In the genomic region with DNA sequence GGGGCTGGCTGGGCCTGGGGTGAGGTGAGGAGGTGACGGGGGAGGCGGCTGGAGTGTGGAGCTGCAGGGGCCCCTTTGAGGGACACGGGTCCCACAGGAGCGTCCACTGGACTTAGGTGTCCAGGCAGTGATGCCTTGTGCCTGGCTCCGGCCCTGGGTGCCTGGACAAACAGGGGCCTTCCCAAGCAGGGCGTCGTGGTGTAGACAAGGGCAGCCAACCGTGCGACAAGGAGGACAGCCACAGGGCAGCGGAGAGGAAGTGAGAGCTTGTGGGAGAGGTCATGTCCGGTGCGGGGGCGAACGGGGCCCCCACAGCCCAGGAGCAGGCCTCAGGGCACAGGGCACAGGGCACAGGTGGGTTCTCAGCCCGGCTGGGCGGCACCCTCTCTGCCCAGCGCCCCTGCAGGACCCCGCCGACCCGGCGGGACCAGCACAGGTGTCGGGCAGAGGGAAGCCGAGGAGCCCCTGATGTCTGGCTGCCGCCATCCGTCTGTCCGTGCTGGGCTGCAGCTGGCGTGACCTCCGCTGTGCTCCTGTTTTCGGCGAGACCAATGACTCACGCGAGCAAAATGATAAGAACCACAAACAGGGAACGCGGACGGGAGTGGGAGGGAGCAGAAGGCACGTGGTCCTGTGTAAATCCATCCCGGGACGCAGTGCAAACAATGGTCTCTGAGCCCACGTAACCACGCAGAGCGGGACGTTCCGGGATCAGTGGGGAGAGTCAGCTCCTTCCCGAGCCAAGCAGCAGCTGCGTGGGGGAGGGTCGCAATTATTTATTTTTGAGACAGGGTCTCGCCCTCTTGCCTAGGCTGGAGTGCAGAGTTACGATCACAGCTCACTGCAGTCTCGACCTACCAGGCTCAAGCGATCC, we compare ENCODE assay signal across 9 cellular contexts. TPM values are rescaled to one million over a fixed set of nuclear protein-coding genes. Genes with fewer than 3 reads are reported as not detected.
DNase-seq lines count a peak whose midpoint lies in the region; ATAC-seq and TF ChIP-seq lines count a peak whose summit lies in the region.
"Had no signal": no experiment of that assay in that cellular context is flagged by ENCODE, and none has a peak within 500 bp of the region (broad histone marks: within the 10 kb centered on the region; RNA-seq: fewer than 3 reads in every experiment).

No MANE protein-coding gene starts in this region.

- DNase-seq in GM12864 (ENCODE audit: low read depth) (no peak), HCT116 (ENCODE audit: low read depth, low spot score) (no peak), NOMO-1 treated with dmso at 0.1 percent for 144 hours (lab: John Stamatoyannopoulos, UW; ENCODE audit: unreplicated experiment) (peak; percentile 19), spleen (peak; percentile 89), NCI-H510A (lab: John Stamatoyannopoulos, UW) (no peak)
- DNase-seq in activated CD8-positive, alpha-beta T cell treated with anti-CD3 and anti-CD28 coated beads for 36 hours: no peak

- H3K27ac ChIP-seq in HCT116 (ENCODE audit: low read depth, low read length) (peak overlapping the region; percentile 22; the same call in 1 of the 2 replicates), gastroesophageal sphincter (no peak overlapping the region), spleen (peak overlapping the region in 1 of 8 donors; percentile 42)
- H3K27ac ChIP-seq: parathyroid adenoma had no signal

- RAD21 ChIA-PET in HCT116 (lab: Charles Lee; ENCODE audit: low non-redundant PET in 1 of 2, low total read pairs in 2 of 2, uncharacterized antibody in 2 of 2, unreplicated experiment in 2 of 2): no interaction called here

- TF ChIP-seq POLR2A in HCT116 (IDR thresholded peaks at IDR 0.05; ENCODE audit: borderline replicate concordance, extremely low read depth, insufficient read depth, insufficient read length): no peak
- TF ChIP-seq POLR2A in gastroesophageal sphincter (IDR thresholded peaks at IDR 0.05): no peak
- no peak for TF ChIP-seq POLR2A in spleen (IDR thresholded peaks at IDR 0.05)

- CTCF ChIA-PET in HCT116 (lab: Charles Lee): no interaction called here
- CTCF ChIA-PET in activated CD8-positive, alpha-beta T cell treated with anti-CD3 and anti-CD28 coated beads for 36 hours (lab: Charles Lee): interaction anchor here (0.9 kb wide), 1 partner anchor 11 kb away, joined by 3 read pairs; no protein-coding TSS in a partner anchor

- 5% methylated on average over 14 of the region's 50 CpGs; no CpG with 5 or more reads in 1 of the 2 donors for WGBS in gastroesophageal sphincter (ENCODE audit: low coverage in 1 of 2), 2 donors
- WGBS in spleen, 5 donors: 43 to 55% (median 49%) methylated on average over 25 to 50 of the region's 50 CpGs

- no TSS peak for BruUV-seq in HCT116 (replicated peaks; lab: Mats Ljungman, UMichigan)

- H3K4me1 ChIP-seq in HCT116 (ENCODE audit: control insufficient read depth in 1 of 2, insufficient read depth in 2 of 2, low read length in 2 of 2) (peaks cover 13 to 18% of the 10 kb centered on the region in 2 experiments), gastroesophageal sphincter (peaks cover 0 to 16% (median 5%) of the 10 kb centered on the region in 3 donors), spleen (peaks cover 0 to 42% (median 27%) of the 10 kb centered on the region in 6 donors)
- H3K4me1 ChIP-seq: parathyroid adenoma had no signal

- peak overlapping the region; percentile 36 for H3K4me2 ChIP-seq in HCT116 (ENCODE audit: low read length)

- TF ChIP-seq EP300 in gastroesophageal sphincter (IDR thresholded peaks at IDR 0.05): no peak

- no peak for TF ChIP-seq RAD21 in HCT116 (IDR thresholded peaks at IDR 0.05; ENCODE audit: low read depth)

- no peaks in the 10 kb centered on the region for H3K27me3 Mint-ChIP-seq in activated CD8-positive, alpha-beta T cell treated with anti-CD3 and anti-CD28 coated beads for 36 hours

- peak overlapping the region; percentile 22 for H2AFZ ChIP-seq in HCT116 (ENCODE audit: low read depth, low read length, poor library complexity, severe bottlenecking)
- H2AFZ ChIP-seq: parathyroid adenoma had no signal

- no peaks in the 10 kb centered on the region for H3K36me3 ChIP-seq in HCT116 (ENCODE audit: control insufficient read depth in 1 of 2, insufficient read depth in 2 of 2, low read length in 2 of 2)
- no peaks in the 10 kb centered on the region for H3K36me3 ChIP-seq in gastroesophageal sphincter
- H3K36me3 ChIP-seq in spleen: no peaks in the 10 kb centered on the region

- TF ChIP-seq CTCF in GM12864 (IDR thresholded peaks at IDR 0.05; ENCODE audit: low read depth, low read length, missing control alignments) (no peak), HCT116 (IDR thresholded peaks at IDR 0.05 in 2 of 3, conservative IDR thresholded peaks at IDR 0.05 in 1 of 3; ENCODE audit: borderline replicate concordance in 1 of 3, insufficient read depth in 1 of 3, low read depth in 2 of 3, low read length in 2 of 3) (no peak), gastroesophageal sphincter (IDR thresholded peaks at IDR 0.05) (no peak), spleen (IDR thresholded peaks at IDR 0.05 in 8 of 11, conservative IDR thresholded peaks at IDR 0.05 in 3 of 11) (no peak)
- TF ChIP-seq CTCF in activated CD8-positive, alpha-beta T cell treated with anti-CD3 and anti-CD28 coated beads for 36 hours (IDR thresholded peaks at IDR 0.05): no peak

- no peaks in the 10 kb centered on the region for H3K9me2 ChIP-seq in HCT116 (ENCODE audit: insufficient read depth)

- no peaks in the 10 kb centered on the region for H4K20me1 ChIP-seq in HCT116 (ENCODE audit: insufficient read depth)

- H3K27me3 ChIP-seq in HCT116 (ENCODE audit: insufficient read depth, low read length) (no peaks in the 10 kb centered on the region), gastroesophageal sphincter (no peaks in the 10 kb centered on the region), spleen (replicated peaks in 1 of 7) (peaks cover 0 to 10% (median 0%) of the 10 kb centered on the region in 7 donors)

- H3K79me2 ChIP-seq in HCT116 (ENCODE audit: insufficient read depth, low read length): no peaks in the 10 kb centered on the region
- H3K79me2 ChIP-seq: parathyroid adenoma had no signal

- H3K4me3 Mint-ChIP-seq in activated CD8-positive, alpha-beta T cell treated with anti-CD3 and anti-CD28 coated beads for 36 hours: no peak overlapping the region

- H3K9ac ChIP-seq in HCT116 (ENCODE audit: low read length): no peak overlapping the region
- H3K9ac ChIP-seq: parathyroid adenoma had no signal

- H3K9me3 ChIP-seq in HCT116 (ENCODE audit: control insufficient read depth in 1 of 2, insufficient read depth in 1 of 2, low read depth in 1 of 2, low read length in 2 of 2) (no peaks in the 10 kb centered on the region), gastroesophageal sphincter (no peaks in the 10 kb centered on the region), spleen (no peaks in the 10 kb centered on the region)

- H3K4me1 Mint-ChIP-seq in activated CD8-positive, alpha-beta T cell treated with anti-CD3 and anti-CD28 coated beads for 36 hours (ENCODE audit: low read depth): no peaks in the 10 kb centered on the region

- H3K9me3 Mint-ChIP-seq in activated CD8-positive, alpha-beta T cell treated with anti-CD3 and anti-CD28 coated beads for 36 hours: no peaks in the 10 kb centered on the region

- H3K36me3 Mint-ChIP-seq in activated CD8-positive, alpha-beta T cell treated with anti-CD3 and anti-CD28 coated beads for 36 hours (ENCODE audit: low read depth): no peaks in the 10 kb centered on the region

- no peak overlapping the region for H3K27ac Mint-ChIP-seq in activated CD8-positive, alpha-beta T cell treated with anti-CD3 and anti-CD28 coated beads for 36 hours

- POLR2A ChIA-PET in HCT116 (lab: Charles Lee): no interaction called here
- POLR2A ChIA-PET in activated CD8-positive, alpha-beta T cell treated with anti-CD3 and anti-CD28 coated beads for 36 hours (lab: Charles Lee): no interaction called here

- intact Hi-C loops in HCT116 (cut with micrococcal nuclease): no loop called here
- intact Hi-C loops in spleen (cut with DNase I; ENCODE audit: low total_unique reads): no loop called here
- intact Hi-C loops in activated CD8-positive, alpha-beta T cell treated with anti-CD3 and anti-CD28 coated beads for 36 hours (cut with micrococcal nuclease): no loop called here

- ATAC-seq in HCT116 (peak; percentile 59), gastroesophageal sphincter (peak; percentile 85), HG03139 (IDR thresholded peaks at IDR 0.05; ENCODE audit: unreplicated experiment) (no peak)
- no peak for ATAC-seq in activated CD8-positive, alpha-beta T cell treated with anti-CD3 and anti-CD28 coated beads for 36 hours

- H3K4me3 ChIP-seq in GM12864 (ENCODE audit: low read depth, low read length) (peak overlapping the region; percentile 44), HCT116 (replicated peaks in 1 of 2; ENCODE audit: low read depth in 1 of 2, low read length in 2 of 2) (no peak overlapping the region), gastroesophageal sphincter (peak overlapping the region in 1 of 2 donors; percentile 22), spleen (peak overlapping the region in 3 of 8 donors; percentile 5 to 54 (median 12))

TF ChIP-seq in HCT116, 20 proteins besides CTCF, POLR2A, EP300 and RAD21 (continues in another document):
- TF ChIP-seq, protein P1, sequence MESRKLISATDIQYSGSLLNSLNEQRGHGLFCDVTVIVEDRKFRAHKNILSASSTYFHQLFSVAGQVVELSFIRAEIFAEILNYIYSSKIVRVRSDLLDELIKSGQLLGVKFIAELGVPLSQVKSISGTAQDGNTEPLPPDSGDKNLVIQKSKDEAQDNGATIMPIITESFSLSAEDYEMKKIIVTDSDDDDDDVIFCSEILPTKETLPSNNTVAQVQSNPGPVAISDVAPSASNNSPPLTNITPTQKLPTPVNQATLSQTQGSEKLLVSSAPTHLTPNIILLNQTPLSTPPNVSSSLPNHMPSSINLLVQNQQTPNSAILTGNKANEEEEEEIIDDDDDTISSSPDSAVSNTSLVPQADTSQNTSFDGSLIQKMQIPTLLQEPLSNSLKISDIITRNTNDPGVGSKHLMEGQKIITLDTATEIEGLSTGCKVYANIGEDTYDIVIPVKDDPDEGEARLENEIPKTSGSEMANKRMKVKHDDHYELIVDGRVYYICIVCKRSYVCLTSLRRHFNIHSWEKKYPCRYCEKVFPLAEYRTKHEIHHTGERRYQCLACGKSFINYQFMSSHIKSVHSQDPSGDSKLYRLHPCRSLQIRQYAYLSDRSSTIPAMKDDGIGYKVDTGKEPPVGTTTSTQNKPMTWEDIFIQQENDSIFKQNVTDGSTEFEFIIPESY (IDR thresholded peaks at IDR 0.05; ENCODE audit: extremely low read depth, insufficient replicate concordance, low read length): no peak
- no peak for TF ChIP-seq ELF1 (IDR thresholded peaks at IDR 0.05; ENCODE audit: borderline replicate concordance, low read depth)
- no peak for TF ChIP-seq POLR2AphosphoS5 (IDR thresholded peaks at IDR 0.05; ENCODE audit: low read depth, low read length)
- TF ChIP-seq SP1 (IDR thresholded peaks at IDR 0.05; ENCODE audit: low read depth): no peak
- no peak for TF ChIP-seq CBX3 (IDR thresholded peaks at IDR 0.05; ENCODE audit: low read depth)
- no peak for TF ChIP-seq EZH2phosphoT487 (IDR thresholded peaks at IDR 0.05; ENCODE audit: borderline replicate concordance)

RNA-seq across cellular contexts. Expression of a gene that starts 49.1 kb away (rescaled TPM):
- 16.0 TPM for total RNA-seq in HCT116 (2021; ENCODE audit: unreplicated experiment)
- 14.2 and 14.3 TPM in 2 replicates for polyA plus RNA-seq in HCT116 (2012)
- 10 to 100 TPM; 36.9 to 70.9 (median 55.3) TPM for total RNA-seq in gastroesophageal sphincter
- 10 to 100 TPM; 13.3 to 45.2 (median 23.1) TPM for total RNA-seq in spleen
- polyA plus RNA-seq in spleen: 10 to 100 TPM in 1 of 3 donors, 1 to 10 TPM in 2; 7.3 to 22.1 (median 9.0) TPM
- under 1 TPM; 0.20 to 0.38 TPM for total RNA-seq in activated CD8-positive, alpha-beta T cell treated with anti-CD3 and anti-CD28 coated beads for 36 hours

Comparison
In these comparisons a context has a peak if more than half of its experiments do, and no peak if none do; other contexts are left out.
1. DNase-seq: peak in NOMO-1 treated with dmso at 0.1 percent for 144 hours (single experiment) and spleen (single experiment); none in GM12864 (single experiment), HCT116 (single experiment), activated CD8-positive, alpha-beta T cell treated with anti-CD3 and anti-CD28 coated beads for 36 hours (single experiment) and NCI-H510A (single experiment).
2. ATAC-seq: peak in HCT116 (single experiment) and gastroesophageal sphincter (single experiment); none in activated CD8-positive, alpha-beta T cell treated with anti-CD3 and anti-CD28 coated beads for 36 hours (single experiment) and HG03139 (single experiment).
3. RNA of a gene that starts 49.1 kb away (total RNA-seq): 36.9 to 70.9 TPM in gastroesophageal sphincter, 13.3 to 45.2 TPM in spleen and 16.0 TPM in HCT116 (single experiment); 0.20 to 0.38 TPM in activated CD8-positive, alpha-beta T cell treated with anti-CD3 and anti-CD28 coated beads for 36 hours; every median in the first group is over 10 times any median in the second.